ENCODE assay signal across 8 cellular contexts in genomic region chr1:89865498-89866385, GRCh38. TPM values are rescaled to one million over a fixed set of nuclear protein-coding genes. Genes with fewer than 3 reads are reported as not detected.
DNase-seq lines count a peak whose midpoint lies in the region; ATAC-seq, FAIRE-seq and TF ChIP-seq lines count a peak whose summit lies in the region.

No MANE protein-coding gene starts in this region.

- no CpG with 5 or more reads among the region's 4 CpGs for WGBS in IMR-90 (ENCODE audit: extremely low coverage in 2 of 2, insufficient read length in 1 of 2), 2 experiments

- no peaks in the 10 kb centered on the region for H3K27me3 ChIP-seq in CD4-positive, alpha-beta memory T cell (ENCODE audit: insufficient read depth, low read length)
- no peaks in the 10 kb centered on the region for H3K27me3 ChIP-seq in IMR-90 (ENCODE audit: control insufficient read depth, insufficient read depth, low read length)
- H3K27me3 ChIP-seq in bronchial epithelial cell (ENCODE audit: control insufficient read depth, insufficient read depth, low read length), result no peaks in the 10 kb centered on the region

- H3K14ac ChIP-seq in IMR-90 (replicated peaks; ENCODE audit: low read depth, low read length), result 0 out of 2 replicates have a peak overlapping the region, but pooled peaks have one; percentile 17

- H3K27ac Mint-ChIP-seq in CD4-positive, alpha-beta memory T cell, result peak overlapping the region in 5 of 7 donors; percentile 6 to 74 (median 35)
- peak overlapping the region; percentile 5 for H3K27ac Mint-ChIP-seq in memory B cell

- H2BK5ac ChIP-seq in IMR-90 (ENCODE audit: low read depth, low read length, poor library complexity, severe bottlenecking), result peak overlapping the region; percentile 85

- peak; percentile 82 for ATAC-seq in IMR-90 (ENCODE audit: low read depth)
- ATAC-seq in memory B cell (ENCODE audit: low read depth), result no peak
- ATAC-seq in HG03469 (IDR thresholded peaks at IDR 0.05; ENCODE audit: unreplicated experiment), result no peak
- ATAC-seq in GM21360 (IDR thresholded peaks at IDR 0.05; ENCODE audit: unreplicated experiment), result no peak

- no peak overlapping the region for H4K91ac ChIP-seq in IMR-90 (ENCODE audit: insufficient read depth, low read depth, low read length)

- H3K56ac ChIP-seq in IMR-90 (ENCODE audit: extremely low read depth, insufficient read depth, low read length), result no peak overlapping the region

- no TSS peak for BruUV-seq in IMR-90 (replicated peaks; lab: Mats Ljungman, UMichigan)

- dilution Hi-C loops in IMR-90 (cut with HindIII; ENCODE audit: low sequenced_read_pairs, unreplicated experiment), result no loop called here

- peaks cover 26 to 46% of the 10 kb centered on the region in 2 experiments for H3K79me1 ChIP-seq in IMR-90 (ENCODE audit: low read depth in 1 of 2, low read length in 2 of 2)

- H3K4ac ChIP-seq in IMR-90 (ENCODE audit: low read depth, low read length), result no peak overlapping the region

- H3K27ac ChIP-seq in CD4-positive, alpha-beta memory T cell (ENCODE audit: low read depth, low read length), result no peak overlapping the region
- no peak overlapping the region for H3K27ac ChIP-seq in IMR-90 (ENCODE audit: insufficient read depth, low read length)

- no peak for DNase-seq in CD4-positive, alpha-beta memory T cell
- DNase-seq in IMR-90, result peak; percentile 79
- DNase-seq in bronchial epithelial cell (ENCODE audit: low read depth), result peak; percentile 94
- no peak for DNase-seq in memory B cell (ENCODE audit: low spot score in 2 of 2)
- DNase-seq in iPS-NIHi11 (ENCODE audit: low spot score), result no peak
- no peak for DNase-seq in mucosa of gallbladder (ENCODE audit: low spot score)

- no peak overlapping the region; the same call in 1 of the 2 replicates for H2BK120ac ChIP-seq in IMR-90 (ENCODE audit: low read depth, low read length)

- in situ Hi-C loops in IMR-90 (cut with MboI; ENCODE audit: low sequenced_read_pairs), result no loop called here

- H3K4me2 ChIP-seq in IMR-90 (ENCODE audit: low read depth, low read length), result peak overlapping the region; percentile 61; the same call in 1 of the 2 replicates

- CTCF ChIA-PET in CD4-positive, alpha-beta memory T cell (lab: Charles Lee; ENCODE audit: partially characterized antibody), result interaction anchor here (0.9 to 1.8 kb wide), 2 partner anchors 10 to 22 kb away, joined by 3 to 6 read pairs; no protein-coding TSS in a partner anchor
- CTCF ChIA-PET in IMR-90 (lab: Yijun Ruan, JAX), result no interaction called here

- no peak overlapping the region for H3K4me3 ChIP-seq in CD4-positive, alpha-beta memory T cell (ENCODE audit: low read length in 2 of 2)
- H3K4me3 ChIP-seq in IMR-90 (ENCODE audit: insufficient read depth, low read depth, low read length) (no peak overlapping the region), bronchial epithelial cell (ENCODE audit: low read depth, low read length) (no peak overlapping the region)

- no peak overlapping the region for H2BK20ac ChIP-seq in IMR-90 (ENCODE audit: low read depth, low read length)

- no peaks in the 10 kb centered on the region for H3K9me3 Mint-ChIP-seq in CD4-positive, alpha-beta memory T cell
- no peaks in the 10 kb centered on the region for H3K9me3 Mint-ChIP-seq in memory B cell

- no peak overlapping the region; the same call in 1 of the 2 replicates for H3K18ac ChIP-seq in IMR-90 (ENCODE audit: low read depth, low read length)

- H3K9me3 ChIP-seq in CD4-positive, alpha-beta memory T cell (ENCODE audit: control insufficient read depth in 1 of 2, low read length in 2 of 2), result no peaks in the 10 kb centered on the region
- no peaks in the 10 kb centered on the region for H3K9me3 ChIP-seq in IMR-90 (ENCODE audit: control insufficient read depth, insufficient read depth, low read length)

- TF ChIP-seq CTCF in IMR-90 (conservative IDR thresholded peaks at IDR 0.05; ENCODE audit: low read depth, low read length) (no peak), bronchial epithelial cell (IDR thresholded peaks at IDR 0.05; ENCODE audit: insufficient read depth, low read length, severe bottlenecking) (no peak)

- no peaks in the 10 kb centered on the region; the same call in 1 of the 2 replicates for H3K9me1 ChIP-seq in IMR-90 (ENCODE audit: insufficient read depth, low read length)

- intact Hi-C loops in CD4-positive, alpha-beta memory T cell (cut with micrococcal nuclease), result no loop called here
- intact Hi-C loops in IMR-90 (cut with micrococcal nuclease), result loop anchor here (5.0 kb wide), 1 partner anchor 42 kb away; no protein-coding TSS in a partner anchor

- no peak overlapping the region for H3K23ac ChIP-seq in IMR-90 (ENCODE audit: low read depth, low read length)

- H3K4me1 ChIP-seq in CD4-positive, alpha-beta memory T cell (ENCODE audit: insufficient read depth, low read length), result peaks cover 55% of the 10 kb centered on the region
- peaks cover 5% of the 10 kb centered on the region for H3K4me1 ChIP-seq in IMR-90 (ENCODE audit: control insufficient read depth, insufficient read depth, low read length)

- H3K36me3 ChIP-seq in CD4-positive, alpha-beta memory T cell (ENCODE audit: insufficient read depth, low read length), result peaks cover 4% of the 10 kb centered on the region
- H3K36me3 ChIP-seq in IMR-90 (ENCODE audit: control insufficient read depth, insufficient read depth, low read length), result peaks cover 3% of the 10 kb centered on the region
- no peaks in the 10 kb centered on the region for H3K36me3 ChIP-seq in bronchial epithelial cell (ENCODE audit: control insufficient read depth, insufficient read depth, low read length)

- POLR2A ChIA-PET in CD4-positive, alpha-beta memory T cell (lab: Charles Lee; ENCODE audit: partially characterized antibody), result interaction anchor here (2.3 kb wide), 1 partner anchor 22 kb away, joined by 15 read pairs; no protein-coding TSS in a partner anchor
- POLR2A ChIA-PET in IMR-90 (lab: Charles Lee; ENCODE audit: unreplicated experiment), result no interaction called here

- H4K20me1 ChIP-seq in IMR-90 (ENCODE audit: insufficient read depth, low read length), result no peaks in the 10 kb centered on the region

- no peak for FAIRE-seq in bronchial epithelial cell (lab: Jason Lieb, UNC)

- no peak overlapping the region for H4K5ac ChIP-seq in IMR-90 (ENCODE audit: low read depth, low read length)

- no peak overlapping the region for H2AK9ac ChIP-seq in IMR-90 (replicated peaks; ENCODE audit: low read depth, low read length, poor library complexity)

- TF ChIP-seq POLR2A in IMR-90 (IDR thresholded peaks at IDR 0.05; ENCODE audit: low read depth, low read length), result no peak

- no peak overlapping the region for H2AK5ac ChIP-seq in IMR-90 (ENCODE audit: low read depth, low read length)

- peak overlapping the region; percentile 50; the same call in 1 of the 3 replicates for H2BK15ac ChIP-seq in IMR-90 (ENCODE audit: low read depth, low read length)

- H4K8ac ChIP-seq in IMR-90 (ENCODE audit: low read depth in 2 of 2, low read length in 2 of 2), result peak overlapping the region; percentile 3 to 53; a peak in 2 of 4 replicates

- TF ChIP-seq RAD21 in IMR-90 (IDR thresholded peaks at IDR 0.05; ENCODE audit: low read length), result no peak

- H3K4me1 Mint-ChIP-seq in CD4-positive, alpha-beta memory T cell, result peaks cover 61 to 88% (median 71%) of the 10 kb centered on the region in 4 donors
- peaks cover 18% of the 10 kb centered on the region for H3K4me1 Mint-ChIP-seq in memory B cell

- H3K9ac ChIP-seq in IMR-90 (ENCODE audit: low read depth, low read length), result no peak overlapping the region

- peaks cover 34 to 38% of the 10 kb centered on the region in 2 donors for H3K36me3 Mint-ChIP-seq in CD4-positive, alpha-beta memory T cell
- peaks cover 20% of the 10 kb centered on the region for H3K36me3 Mint-ChIP-seq in memory B cell

- no peak overlapping the region for H2AFZ ChIP-seq in IMR-90 (replicated peaks; ENCODE audit: low read length, poor library complexity)

- H3K4me3 Mint-ChIP-seq in CD4-positive, alpha-beta memory T cell, result peak overlapping the region in 2 of 8 donors; percentile 32 to 44
- no peak overlapping the region for H3K4me3 Mint-ChIP-seq in memory B cell

- H3K27me3 Mint-ChIP-seq in CD4-positive, alpha-beta memory T cell, result no peaks in the 10 kb centered on the region
- H3K27me3 Mint-ChIP-seq in memory B cell, result no peaks in the 10 kb centered on the region

TF ChIP-seq in IMR-90, 13 proteins besides CTCF, POLR2A, EP300 and RAD21 (continues in another document):
- TF ChIP-seq BHLHE40 (IDR thresholded peaks at IDR 0.05; ENCODE audit: low read depth, low read length) (peak; percentile 55), RCOR1 (IDR thresholded peaks at IDR 0.05; ENCODE audit: insufficient replicate concordance, low read length) (no peak), NFE2L2 (IDR thresholded peaks at IDR 0.05; ENCODE audit: low read depth, low read length) (no peak), MAFK (IDR thresholded peaks at IDR 0.05; ENCODE audit: low read depth, low read length) (no peak), ELK1 (IDR thresholded peaks at IDR 0.05; ENCODE audit: borderline replicate concordance, low read depth, low read length) (no peak), FOS (IDR thresholded peaks at IDR 0.05; ENCODE audit: low read depth, low read length) (peak; percentile 49; the same call in 1 of the 2 replicates), SMC3 (IDR thresholded peaks at IDR 0.05; ENCODE audit: low read depth, low read length) (no peak), CEBPB (IDR thresholded peaks at IDR 0.05; ENCODE audit: low read depth, low read length) (peak; percentile 99), MAZ (IDR thresholded peaks at IDR 0.05; ENCODE audit: borderline replicate concordance, low read depth, low read length) (no peak)

RNA-seq across cellular contexts. Expression of gene LRRC8D, which starts 44.9 kb away (rescaled TPM):
- 10 to 100 TPM; 56.8 to 63.2 TPM for total RNA-seq in CD4-positive, alpha-beta memory T cell
- polyA plus RNA-seq in CD4-positive, alpha-beta memory T cell, result 10 to 100 TPM; 70.1 to 72.7 TPM
- total RNA-seq in IMR-90 (2012; rRNA removed) (34.7 and 35.3 TPM in 2 replicates), bronchial epithelial cell (35.8 and 36.6 TPM in 2 replicates), mucosa of gallbladder (26.5 TPM)
- 30.7 and 34.1 TPM in 2 replicates for polyA plus RNA-seq in IMR-90 (2012; rRNA removed)
- 29.8 and 40.6 TPM in 2 replicates for polyA plus RNA-seq in IMR-90 (2012; cell fraction: cytosol; rRNA removed)
- 12.1 and 17.4 TPM in 2 replicates for polyA plus RNA-seq in IMR-90 (2012; cell fraction: nucleus; rRNA removed; ENCODE audit: low replicate concordance)

Comparison
In these comparisons a context has a peak if more than half of its experiments do, and no peak if none do; other contexts are left out.
1. DNase-seq: peak in IMR-90 (single experiment) and bronchial epithelial cell (single experiment); none in CD4-positive, alpha-beta memory T cell (0 of 5), memory B cell (0 of 2), iPS-NIHi11 (single experiment) and mucosa of gallbladder (single experiment).